In the genomic region with DNA sequence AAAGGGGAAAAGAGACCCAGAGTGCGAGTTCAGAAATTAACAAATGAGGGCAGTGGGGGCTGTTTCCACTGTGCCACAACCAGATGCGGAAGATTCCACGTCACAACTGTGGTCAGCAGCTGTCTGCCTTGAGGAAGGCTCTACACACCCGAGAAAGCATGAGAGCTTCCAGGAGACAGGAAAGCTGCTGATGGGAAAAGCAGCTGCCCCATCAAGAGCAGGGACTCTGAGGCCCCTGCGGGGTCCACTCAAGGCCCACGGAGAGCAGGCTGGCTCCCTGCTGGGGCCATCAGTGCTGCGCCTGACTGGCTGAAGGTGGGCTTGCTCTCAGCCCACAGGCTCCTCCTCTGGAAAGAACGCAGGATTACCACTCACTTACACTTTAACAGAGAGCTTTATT, we compare ENCODE assay signal across 19 cellular contexts.
"Had no signal": no experiment of that assay in that cellular context is flagged by ENCODE, and none has a peak within 500 bp of the region (broad histone marks: within the 10 kb centered on the region; RNA-seq: fewer than 3 reads in every experiment).

No MANE protein-coding gene starts in this region.

- H3K27me3 Mint-ChIP-seq: naive B cell; stimulated activated naive CD8-positive, alpha-beta T cell treated with anti-CD3 and anti-CD28 coated beads, Interleukin-15, amount 100 ng/mL, for 72 hours had no signal

- H3K9me3 ChIP-seq: heart left ventricle, left lung, pancreas, right atrium auricular region, upper lobe of left lung had no signal

- ATAC-seq: esophagus mucosa; heart left ventricle; left lung; stimulated activated naive CD8-positive, alpha-beta T cell treated with anti-CD3 and anti-CD28 coated beads, Interleukin-15, amount 100 ng/mL, for 72 hours had no signal

- H3K27ac Mint-ChIP-seq: T-helper 2 cell treated with Interferon-gamma antibody and Interleukin-4, amounts not matched to agents 5 μg/mL and 100 μg/mL, for 36 hours had no signal

- H3K27me3 ChIP-seq: heart left ventricle, left lung, pancreas, right atrium auricular region, upper lobe of left lung had no signal

- H3K4me3 ChIP-seq: heart left ventricle, left lung, pancreas, right atrium auricular region, upper lobe of left lung had no signal

- H3K4me1 ChIP-seq: heart left ventricle, left lung, pancreas, right atrium auricular region, upper lobe of left lung had no signal

- H3K27ac ChIP-seq: heart left ventricle, left lung, pancreas, right atrium auricular region, upper lobe of left lung had no signal

- DNase-seq: activated CD4-positive, alpha-beta T cell treated with anti-CD3 and anti-CD28 coated beads for 4 hours; activated CD4-positive, alpha-beta T cell treated with anti-CD3 and anti-CD28 coated beads, Interleukin-2, amount 50 U/mL, for 4 hours; activated CD8-positive, alpha-beta memory T cell treated with anti-CD3 and anti-CD28 coated beads for 24 hours; activated gamma-delta T cell; activated naive CD4-positive, alpha-beta T cell treated with anti-CD3 and anti-CD28 coated beads, Interleukin-2, amount 50 U/mL, for 16 hours; anterior cingulate cortex; cortex of kidney; foreskin fibroblast; heart left ventricle; left lung; naive B cell; stimulated activated CD4-positive, alpha-beta T cell treated with anti-CD3 and anti-CD28 coated beads, Interleukin-2, amount 100 ng/mL, for 48 hours; stimulated activated naive CD8-positive, alpha-beta T cell treated with anti-CD3 and anti-CD28 coated beads, Interleukin-15, amount 100 ng/mL, for 72 hours; T-helper 1 cell; upper lobe of left lung had no signal

- H3K9me3 Mint-ChIP-seq: stimulated activated naive CD8-positive, alpha-beta T cell treated with anti-CD3 and anti-CD28 coated beads, Interleukin-15, amount 100 ng/mL, for 72 hours; T-helper 2 cell treated with Interferon-gamma antibody and Interleukin-4, amounts not matched to agents 5 μg/mL and 100 μg/mL, for 36 hours had no signal

- H3K4me3 Mint-ChIP-seq: stimulated activated naive CD8-positive, alpha-beta T cell treated with anti-CD3 and anti-CD28 coated beads, Interleukin-15, amount 100 ng/mL, for 72 hours; T-helper 2 cell treated with Interferon-gamma antibody and Interleukin-4, amounts not matched to agents 5 μg/mL and 100 μg/mL, for 36 hours had no signal
